ENCODE assay signal across 15 cellular contexts in genomic region chr18:74292982-74293381, GRCh38. TPM values are rescaled to one million over a fixed set of nuclear protein-coding genes. Genes with fewer than 3 reads are reported as not detected.
DNase-seq lines count a peak whose midpoint lies in the region; ATAC-seq and TF ChIP-seq lines count a peak whose summit lies in the region.
"Not testable (repeated sequence)": the region's sequence is repeated elsewhere in the genome, so short reads cannot be mapped to it uniquely, and the experiment has no call there.
"Had no signal": no experiment of that assay in that cellular context is flagged by ENCODE, and none has a peak within 500 bp of the region (broad histone marks: within the 10 kb centered on the region; RNA-seq: fewer than 3 reads in every experiment).

No MANE protein-coding gene starts in this region.

- H2AFZ ChIP-seq in GM23248 = peak overlapping the region; percentile 92; the same call in 1 of the 2 replicates
- not testable (repeated sequence) for H2AFZ ChIP-seq in MM.1S (ENCODE audit: low read length)

- H3K9me2 ChIP-seq in GM23248 (ENCODE audit: insufficient read depth); MM.1S (replicated peaks; ENCODE audit: insufficient read depth, low read length): not testable (repeated sequence)

- H3K4me3 Mint-ChIP-seq in activated CD4-positive, alpha-beta T cell treated with anti-CD3 and anti-CD28 coated beads for 36 hours = peak overlapping the region; percentile 86
- H3K4me3 Mint-ChIP-seq in activated naive CD8-positive, alpha-beta T cell treated with anti-CD3 and anti-CD28 coated beads, Interleukin-2, amount 10 ng/mL, durations not matched to agents 7 days and 5 days = peak overlapping the region; percentile 87
- H3K4me3 Mint-ChIP-seq in progenitor cell of endocrine pancreas (ENCODE audit: low read depth) = peak overlapping the region; percentile 96

- not testable (repeated sequence) for H3K36me3 Mint-ChIP-seq in activated CD4-positive, alpha-beta T cell treated with anti-CD3 and anti-CD28 coated beads for 36 hours (ENCODE audit: low read depth); activated naive CD8-positive, alpha-beta T cell treated with anti-CD3 and anti-CD28 coated beads, Interleukin-2, amount 10 ng/mL, durations not matched to agents 7 days and 5 days; progenitor cell of endocrine pancreas (ENCODE audit: insufficient read depth)

- in situ Hi-C loops in GM23248 (cut with MboI) = not testable (repeated sequence)

- H3K4me3 ChIP-seq in BLaER1 = peak overlapping the region; percentile 91; the same call in 1 of the 2 replicates
- H3K4me3 ChIP-seq in GM23248; MM.1S (ENCODE audit: low read length); esophagus muscularis mucosa; lower lobe of right lung: not testable (repeated sequence)

- peaks cover 22% of the 10 kb centered on the region for H3K4me1 ChIP-seq in BLaER1
- peaks cover 23% of the 10 kb centered on the region for H3K4me1 ChIP-seq in GM23248 (ENCODE audit: insufficient read depth)
- not testable (repeated sequence) for H3K4me1 ChIP-seq in MM.1S (ENCODE audit: low read length)
- H3K4me1 ChIP-seq in esophagus muscularis mucosa = peaks cover 24 to 40% (median 36%) of the 10 kb centered on the region in 4 donors
- peaks cover 15% of the 10 kb centered on the region for H3K4me1 ChIP-seq in lower lobe of right lung

- not testable (repeated sequence) for H3K27me3 Mint-ChIP-seq in activated CD4-positive, alpha-beta T cell treated with anti-CD3 and anti-CD28 coated beads for 36 hours; activated naive CD8-positive, alpha-beta T cell treated with anti-CD3 and anti-CD28 coated beads, Interleukin-2, amount 10 ng/mL, durations not matched to agents 7 days and 5 days; progenitor cell of endocrine pancreas

- H3F3A ChIP-seq in GM23248 (ENCODE audit: insufficient read depth) = peaks cover 30% of the 10 kb centered on the region; the same call in 1 of the 2 replicates
- not testable (repeated sequence) for H3F3A ChIP-seq in MM.1S (ENCODE audit: insufficient read depth, low read length)

- 96 to 98% methylated on average over 3 of the region's 3 CpGs for WGBS in GM23248 (ENCODE audit: low coverage in 1 of 2, low lambda C conversion rate in 2 of 2, missing lambda C conversion rate in 2 of 2), 2 experiments
- 99% methylated on average over 3 of the region's 3 CpGs for WGBS in esophagus muscularis mucosa

- H3K4me1 Mint-ChIP-seq in activated CD4-positive, alpha-beta T cell treated with anti-CD3 and anti-CD28 coated beads for 36 hours; activated naive CD8-positive, alpha-beta T cell treated with anti-CD3 and anti-CD28 coated beads, Interleukin-2, amount 10 ng/mL, durations not matched to agents 7 days and 5 days: not testable (repeated sequence)
- peaks cover 29% of the 10 kb centered on the region for H3K4me1 Mint-ChIP-seq in progenitor cell of endocrine pancreas (ENCODE audit: low read depth)

- not testable (repeated sequence) for H3K36me3 ChIP-seq in BLaER1; GM23248 (ENCODE audit: low read depth); MM.1S (replicated peaks; ENCODE audit: insufficient read depth, low read length); esophagus muscularis mucosa; lower lobe of right lung

- intact Hi-C loops in activated CD4-positive, alpha-beta T cell treated with anti-CD3 and anti-CD28 coated beads for 36 hours (cut with DNase I, micrococcal nuclease) = loop anchor here (1.0 to 5.0 kb wide), 6 partner anchors 88 to 919 kb away; partner anchors contain the start of genes CNDP2 (in 2 of the 2), ZNF407 (in 2 of the 2), FBXO15 (in 1 of the 2) and TIMM21 (in 1 of the 2)
- intact Hi-C loops in esophagus muscularis mucosa (cut with DNase I) = loop anchor here (5.0 kb wide), 2 partner anchors 146 to 204 kb away; partner anchors contain the start of genes CNDP2, FBXO15 and TIMM21
- intact Hi-C loops in lower lobe of right lung (cut with DNase I) = not testable (repeated sequence)

- TF ChIP-seq EP300 in esophagus muscularis mucosa (IDR thresholded peaks at IDR 0.05) = not testable (repeated sequence)

- peak overlapping the region; percentile 82 for H3K4me2 ChIP-seq in BLaER1
- H3K4me2 ChIP-seq in GM23248 (ENCODE audit: unreplicated experiment); MM.1S (ENCODE audit: low read depth, low read length): not testable (repeated sequence)

- POLR2A ChIA-PET in activated CD4-positive, alpha-beta T cell treated with anti-CD3 and anti-CD28 coated beads for 36 hours (lab: Charles Lee); activated naive CD8-positive, alpha-beta T cell treated with anti-CD3 and anti-CD28 coated beads, Interleukin-2, amount 10 ng/mL, durations not matched to agents 7 days and 5 days (lab: Charles Lee): not testable (repeated sequence)

- H3K9me3 Mint-ChIP-seq in activated CD4-positive, alpha-beta T cell treated with anti-CD3 and anti-CD28 coated beads for 36 hours (ENCODE audit: low read depth); activated naive CD8-positive, alpha-beta T cell treated with anti-CD3 and anti-CD28 coated beads, Interleukin-2, amount 10 ng/mL, durations not matched to agents 7 days and 5 days; progenitor cell of endocrine pancreas (ENCODE audit: low read depth): not testable (repeated sequence)

- H4K20me1 ChIP-seq in BLaER1; GM23248 (ENCODE audit: insufficient read depth); MM.1S (ENCODE audit: insufficient read depth, low read length): not testable (repeated sequence)

- H3K9ac ChIP-seq in BLaER1; GM23248; MM.1S (ENCODE audit: low read length): not testable (repeated sequence)

- not testable (repeated sequence) for H3K27ac Mint-ChIP-seq in activated CD4-positive, alpha-beta T cell treated with anti-CD3 and anti-CD28 coated beads for 36 hours; activated naive CD8-positive, alpha-beta T cell treated with anti-CD3 and anti-CD28 coated beads, Interleukin-2, amount 10 ng/mL, durations not matched to agents 7 days and 5 days
- peak overlapping the region; percentile 99 for H3K27ac Mint-ChIP-seq in progenitor cell of endocrine pancreas

- not testable (repeated sequence) for TF ChIP-seq CTCF in MM.1S (IDR thresholded peaks at IDR 0.05; ENCODE audit: low read length); esophagus muscularis mucosa (IDR thresholded peaks at IDR 0.05); lower lobe of right lung (IDR thresholded peaks at IDR 0.05); progenitor cell of endocrine pancreas (IDR thresholded peaks at IDR 0.05; ENCODE audit: unreplicated experiment)

- TF ChIP-seq POLR2A in esophagus muscularis mucosa (IDR thresholded peaks at IDR 0.05; ENCODE audit: low read depth) = not testable (repeated sequence)

- H3K27ac ChIP-seq in BLaER1; GM23248; MM.1S (ENCODE audit: low read length): not testable (repeated sequence)
- H3K27ac ChIP-seq in esophagus muscularis mucosa (replicated peaks in 1 of 4) = peak overlapping the region in 1 of 4 donors; percentile 80
- H3K27ac ChIP-seq in lower lobe of right lung = peak overlapping the region; percentile 67

- not testable (repeated sequence) for H3K79me2 ChIP-seq in GM23248 (ENCODE audit: insufficient read depth)
- H3K79me2 ChIP-seq in MM.1S (ENCODE audit: low read length) = peaks cover 33% of the 10 kb centered on the region

- H3K27me3 ChIP-seq in BLaER1; GM23248 (replicated peaks; ENCODE audit: insufficient read depth); MM.1S (replicated peaks; ENCODE audit: insufficient read depth, low read length); esophagus muscularis mucosa; lower lobe of right lung (ENCODE audit: low read depth): not testable (repeated sequence)

- CTCF ChIA-PET in activated CD4-positive, alpha-beta T cell treated with anti-CD3 and anti-CD28 coated beads for 36 hours (lab: Charles Lee) = not testable (repeated sequence)

- not testable (repeated sequence) for DNase-seq in GM23248; activated CD4-positive, alpha-beta T cell treated with anti-CD3 and anti-CD28 coated beads for 36 hours; activated naive CD8-positive, alpha-beta T cell treated with anti-CD3 and anti-CD28 coated beads, Interleukin-2, amount 10 ng/mL, durations not matched to agents 7 days and 5 days; lower lobe of right lung; progenitor cell of endocrine pancreas (ENCODE audit: low spot score, unreplicated experiment)
- DNase-seq in MM.1S (peak; percentile 14), esophagus muscularis mucosa (ENCODE audit: extremely low spot score) (peak; percentile 34)

- ATAC-seq in activated CD4-positive, alpha-beta T cell treated with anti-CD3 and anti-CD28 coated beads for 36 hours; activated naive CD8-positive, alpha-beta T cell treated with anti-CD3 and anti-CD28 coated beads, Interleukin-2, amount 10 ng/mL, durations not matched to agents 7 days and 5 days (ENCODE audit: low read depth); lower lobe of right lung: not testable (repeated sequence)

- not testable (repeated sequence) for H3K9me3 ChIP-seq in BLaER1; GM23248 (ENCODE audit: low read depth); MM.1S (replicated peaks; ENCODE audit: insufficient read depth, low read length); esophagus muscularis mucosa; lower lobe of right lung

RNA-seq across cellular contexts. Expression of gene CYB5A, which starts 1.2 kb away (rescaled TPM):
- total RNA-seq in GM23248 (2014; rRNA removed; shearing (Covaris generic)) = 21.5 and 55.0 TPM in 2 replicates
- polyA plus RNA-seq in GM23248 (2016; fragmentation: Nextera tagmentation; extraction: Ambion mirVana) = 114 and 117 TPM in 2 replicates
- total RNA-seq in activated CD4-positive, alpha-beta T cell treated with anti-CD3 and anti-CD28 coated beads for 36 hours = 10 to 100 TPM; 53.1 to 61.4 TPM
- total RNA-seq in activated naive CD8-positive, alpha-beta T cell treated with anti-CD3 and anti-CD28 coated beads, Interleukin-2, amount 10 ng/mL, durations not matched to agents 7 days and 5 days = 10 to 100 TPM; 30.9 to 31.0 TPM
- total RNA-seq in esophagus muscularis mucosa = 10 to 100 TPM; 77.7 to 99.4 (median 81.5) TPM
- total RNA-seq in lower lobe of right lung = 458 TPM
- 213 and 223 TPM in 2 replicates for total RNA-seq in progenitor cell of endocrine pancreas

RNA-seq across cellular contexts. Expression of gene C18orf63, which starts 22.7 kb away (rescaled TPM):
- total RNA-seq in GM23248 (2014; rRNA removed; shearing (Covaris generic)) = not detected in 2 replicates
- not detected in 2 replicates for polyA plus RNA-seq in GM23248 (2016; fragmentation: Nextera tagmentation; extraction: Ambion mirVana)
- total RNA-seq in activated CD4-positive, alpha-beta T cell treated with anti-CD3 and anti-CD28 coated beads for 36 hours = not detected
- not detected for total RNA-seq in activated naive CD8-positive, alpha-beta T cell treated with anti-CD3 and anti-CD28 coated beads, Interleukin-2, amount 10 ng/mL, durations not matched to agents 7 days and 5 days
- total RNA-seq in esophagus muscularis mucosa (not detected), lower lobe of right lung (0.65 TPM), progenitor cell of endocrine pancreas (not detected in 2 replicates)
- total RNA-seq: A673, epithelial cell of proximal tubule, heart left ventricle, omental fat pad, renal cortical epithelial cell, thyroid gland had no signal
- polyA plus RNA-seq: heart left ventricle, small intestine had no signal
